In genomic region chr10:43057831-43058340, GRCh38 we compare ENCODE assay signal across 17 cellular contexts.
"Had no signal": no experiment of that assay in that cellular context is flagged by ENCODE, and none has a peak within 500 bp of the region (broad histone marks: within the 10 kb centered on the region; RNA-seq: fewer than 3 reads in every experiment).

No MANE protein-coding gene starts in this region.

- H3K36me3 Mint-ChIP-seq: immature natural killer cell; mesothelial cell of epicardium; stimulated activated naive B cell treated with anti-CD40 and anti-IgM and Interleukin-4, amounts not matched to agents 10 μg/mL and 1 μg/mL and 100 μg/mL, for 72 hours had no signal

- H3K27ac ChIP-seq: esophagus muscularis mucosa, gastroesophageal sphincter, tibial artery, uterus had no signal

- DNase-seq: activated CD4-positive, alpha-beta T cell treated with anti-CD3 and anti-CD28 coated beads, Interleukin-2, amount 50 U/mL, for 1 hour; activated CD4-positive, CD25-positive, alpha-beta regulatory T cell treated with anti-CD3 and anti-CD28 coated beads, Interleukin-2, amount 50 U/mL, for 72 hours; activated CD8-positive, alpha-beta memory T cell treated with anti-CD3 and anti-CD28 coated beads for 24 hours; dermis blood vessel endothelial cell; effector memory CD4-positive, alpha-beta T cell; immature natural killer cell; occipital lobe; stimulated activated naive B cell treated with anti-CD40 and anti-IgM and Interleukin-4, amounts not matched to agents 10 μg/mL and 1 μg/mL and 100 μg/mL, for 72 hours; SW 1271; uterus had no signal

- FAIRE-seq: endothelial cell of umbilical vein had no signal

- H3K9me3 Mint-ChIP-seq: immature natural killer cell, mesothelial cell of epicardium had no signal

- H3K9me3 ChIP-seq: esophagus muscularis mucosa, gastroesophageal sphincter, tibial artery, uterus had no signal

- H3K27ac Mint-ChIP-seq: immature natural killer cell; mesothelial cell of epicardium; stimulated activated naive B cell treated with anti-CD40 and anti-IgM and Interleukin-4, amounts not matched to agents 10 μg/mL and 1 μg/mL and 100 μg/mL, for 72 hours had no signal

- ATAC-seq: gastroesophageal sphincter; left colon; right cardiac atrium; stimulated activated naive B cell treated with anti-CD40 and anti-IgM and Interleukin-4, amounts not matched to agents 10 μg/mL and 1 μg/mL and 100 μg/mL, for 72 hours had no signal

- H3K4me1 Mint-ChIP-seq: immature natural killer cell had no signal

- H3K4me3 Mint-ChIP-seq: immature natural killer cell; mesothelial cell of epicardium; stimulated activated naive B cell treated with anti-CD40 and anti-IgM and Interleukin-4, amounts not matched to agents 10 μg/mL and 1 μg/mL and 100 μg/mL, for 72 hours had no signal

- H3K4me1 ChIP-seq: esophagus muscularis mucosa, gastroesophageal sphincter, tibial artery, uterus had no signal

- H3K36me3 ChIP-seq: esophagus muscularis mucosa, gastroesophageal sphincter, tibial artery, uterus had no signal

- H3K4me3 ChIP-seq: esophagus muscularis mucosa, gastroesophageal sphincter, tibial artery, uterus had no signal

- H3K27me3 ChIP-seq: uterus had no signal
